ENCODE assay signal across 2 cellular contexts in genomic region chr2:44948565-44949328, GRCh38.
A peak's percentile ranks its signal among the peaks of the same experiment; 100 is the strongest.
TF ChIP-seq lines count a peak whose summit lies in the region.

No MANE protein-coding gene starts in this region.

TF ChIP-seq in H1, 55 proteins besides CTCF, POLR2A, EP300 and RAD21:
- TF ChIP-seq BACH1 (IDR thresholded peaks at IDR 0.05; ENCODE audit: low read length), result no peak
- TF ChIP-seq RNF2 (IDR thresholded peaks at IDR 0.05; ENCODE audit: borderline replicate concordance, low read depth, low read length, missing control alignments, poor library complexity, severe bottlenecking), result peak; percentile 81
- no peak for TF ChIP-seq RXRA (IDR thresholded peaks at IDR 0.05; ENCODE audit: insufficient read depth, low read depth, low read length)
- TF ChIP-seq NANOG (IDR thresholded peaks at IDR 0.05; ENCODE audit: insufficient read depth, low read depth, low read length, poor library complexity, severe bottlenecking), result no peak
- TF ChIP-seq KDM5A (IDR thresholded peaks at IDR 0.05; ENCODE audit: low read length), result no peak
- no peak for TF ChIP-seq SIX5 (IDR thresholded peaks at IDR 0.05; ENCODE audit: low read depth, low read length)
- no peak for TF ChIP-seq CHD2 (IDR thresholded peaks at IDR 0.05; ENCODE audit: low read length)
- no peak for TF ChIP-seq RBBP5 (IDR thresholded peaks at IDR 0.05; ENCODE audit: borderline replicate concordance, low read depth, low read length)
- TF ChIP-seq RFX5 (IDR thresholded peaks at IDR 0.05; ENCODE audit: borderline replicate concordance, low read depth, low read length), result no peak
- peak; percentile 67 for TF ChIP-seq SUZ12 (IDR thresholded peaks at IDR 0.05; ENCODE audit: low read length)
- TF ChIP-seq ZNF274 (IDR thresholded peaks at IDR 0.05; ENCODE audit: borderline replicate concordance, extremely low read depth, low read length), result no peak
- no peak for TF ChIP-seq NRF1 (IDR thresholded peaks at IDR 0.05; ENCODE audit: low read depth, low read length)
- no peak for TF ChIP-seq ATF3 (IDR thresholded peaks at IDR 0.05; ENCODE audit: insufficient read depth, low read depth, low read length)
- TF ChIP-seq HDAC2 (IDR thresholded peaks at IDR 0.05; ENCODE audit: borderline replicate concordance in 1 of 2, low read depth in 2 of 2, low read length in 2 of 2), result no peak
- no peak for TF ChIP-seq E2F6 (IDR thresholded peaks at IDR 0.05)
- TF ChIP-seq GABPA (IDR thresholded peaks at IDR 0.05; ENCODE audit: borderline replicate concordance, insufficient read depth, low read length), result no peak
- no peak for TF ChIP-seq MAX (IDR thresholded peaks at IDR 0.05)
- no peak for TF ChIP-seq CEBPB (IDR thresholded peaks at IDR 0.05; ENCODE audit: low read depth, low read length)
- no peak for TF ChIP-seq PHF8 (conservative IDR thresholded peaks at IDR 0.05; ENCODE audit: low read depth, low read length)
- peak; percentile 78 for TF ChIP-seq EZH2 (IDR thresholded peaks at IDR 0.05; ENCODE audit: low read depth, low read length, severe bottlenecking)
- no peak for TF ChIP-seq SIN3A (conservative IDR thresholded peaks at IDR 0.05 in 1 of 2, IDR thresholded peaks at IDR 0.05 in 1 of 2; ENCODE audit: low read depth in 1 of 2, low read length in 2 of 2)
- TF ChIP-seq JUN (IDR thresholded peaks at IDR 0.05; ENCODE audit: low read depth, low read length), result no peak

TF ChIP-seq in neural cell, 6 proteins besides CTCF, POLR2A, EP300 and RAD21:
- no peak for TF ChIP-seq POLR2AphosphoS5 (IDR thresholded peaks at IDR 0.05)
- no peak for TF ChIP-seq TAF1 (IDR thresholded peaks at IDR 0.05; ENCODE audit: low read depth)
